12 cellular contexts compared by ENCODE assay signal in genomic region chr7:55540226-55540858, GRCh38.
"Had no signal": no experiment of that assay in that cellular context is flagged by ENCODE, and none has a peak within 500 bp of the region (broad histone marks: within the 10 kb centered on the region; RNA-seq: fewer than 3 reads in every experiment).

No MANE protein-coding gene starts in this region.

- H3K4me3 Mint-ChIP-seq: brain; effector memory CD8-positive, alpha-beta T cell had no signal

- H3K9me3 Mint-ChIP-seq: effector memory CD8-positive, alpha-beta T cell had no signal

- H3K9me3 ChIP-seq: thyroid gland had no signal

- ATAC-seq: effector memory CD8-positive, alpha-beta T cell; left ventricle myocardium superior had no signal

- H3K27me3 ChIP-seq: thyroid gland had no signal

- H3K27me3 Mint-ChIP-seq: effector memory CD8-positive, alpha-beta T cell had no signal

- H3K4me3 ChIP-seq: thyroid gland had no signal

- H3K36me3 ChIP-seq: thyroid gland had no signal

- H3K27ac ChIP-seq: thyroid gland, VCaP had no signal

- DNase-seq: activated CD4-positive, alpha-beta T cell treated with anti-CD3 and anti-CD28 coated beads for 4 hours; activated naive CD4-positive, alpha-beta T cell treated with Interleukin-2 at 50 U/mL for 16 hours; effector memory CD8-positive, alpha-beta T cell; erythroblast; left ventricle myocardium superior; posterior cingulate gyrus; stimulated activated CD4-positive, alpha-beta T cell treated with anti-CD3 and anti-CD28 coated beads, Interleukin-15, amount 100 ng/mL, for 24 hours; stimulated activated CD4-positive, alpha-beta T cell treated with anti-CD3 and anti-CD28 coated beads, Interleukin-4, amount 100 ng/mL, for 24 hours; T1000; thyroid gland had no signal
